Comparison of ENCODE assay signal across 8 cellular contexts in genomic region chr3:172153335-172153861, GRCh38.
DNase-seq lines count a peak whose midpoint lies in the region; ATAC-seq and TF ChIP-seq lines count a peak whose summit lies in the region.

No MANE protein-coding gene starts in this region.

- no peaks in the 10 kb centered on the region for H3K9me3 ChIP-seq in SJSA1 (replicated peaks)
- H3K9me3 ChIP-seq in ascending aorta, result no peaks in the 10 kb centered on the region

- TF ChIP-seq CTCF in ascending aorta (IDR thresholded peaks at IDR 0.05) (no peak), retinal pigment epithelial cell (conservative IDR thresholded peaks at IDR 0.05; ENCODE audit: low read depth, low read length) (no peak)

- H3K4me1 ChIP-seq in SJSA1 (replicated peaks) (peaks cover 52% of the 10 kb centered on the region), ascending aorta (peaks cover 38 to 47% of the 10 kb centered on the region in 2 donors)

- H3K36me3 ChIP-seq in SJSA1 (peaks cover 12% of the 10 kb centered on the region), ascending aorta (no peaks in the 10 kb centered on the region)

- DNase-seq in CD1c-positive myeloid dendritic cell (ENCODE audit: extremely low spot score), result peak; percentile 89
- peak; percentile 82 to 90 for DNase-seq in SJSA1 (ENCODE audit: low read depth in 1 of 2, low spot score in 2 of 2)
- peak; percentile 95 to 98 for DNase-seq in ascending aorta (ENCODE audit: low spot score in 2 of 2)
- DNase-seq in hepatic stellate cell (ENCODE audit: low spot score), result peak; percentile 71
- DNase-seq in retinal pigment epithelial cell (ENCODE audit: low read depth), result peak; percentile 98
- DNase-seq in NCI-H2107 treated with DMSO at 0.1 percent for 48 hours (lab: John Stamatoyannopoulos, UW; ENCODE audit: unreplicated experiment), result no peak
- no peak for DNase-seq in NCI-H2227 treated with DMSO at 0.1 percent for 48 hours (lab: John Stamatoyannopoulos, UW)

- ATAC-seq in HG02610 (IDR thresholded peaks at IDR 0.05; ENCODE audit: unreplicated experiment), result peak; percentile 73

- H3K27me3 ChIP-seq in SJSA1 (replicated peaks) (no peaks in the 10 kb centered on the region), ascending aorta (no peaks in the 10 kb centered on the region)

- H3K4me3 ChIP-seq in SJSA1, result no peak overlapping the region
- peak overlapping the region; percentile 15 to 41 for H3K4me3 ChIP-seq in ascending aorta
- no peak overlapping the region for H3K4me3 ChIP-seq in retinal pigment epithelial cell (ENCODE audit: low read length)

- peak overlapping the region; percentile 59 for H3K27ac ChIP-seq in SJSA1
- peak overlapping the region; percentile 92 to 97 for H3K27ac ChIP-seq in ascending aorta

- intact Hi-C loops in ascending aorta (cut with DNase I), result loop anchor here (1.0 to 5.0 kb wide), 6 partner anchors 23 to 169 kb away; no protein-coding TSS in a partner anchor

Comparison
In these comparisons a context has a peak if more than half of its experiments do, and no peak if none do; other contexts are left out.
1. DNase-seq: peak in CD1c-positive myeloid dendritic cell (single experiment), SJSA1 (2 of 2), ascending aorta (2 of 2), hepatic stellate cell (single experiment) and retinal pigment epithelial cell (single experiment); none in NCI-H2107 treated with DMSO at 0.1 percent for 48 hours (single experiment) and NCI-H2227 treated with DMSO at 0.1 percent for 48 hours (single experiment).
2. H3K4me3 ChIP-seq: peak in ascending aorta (2 of 2); none in SJSA1 (single experiment) and retinal pigment epithelial cell (single experiment).